ENCODE assay signal across 14 cellular contexts in genomic region chr13:20714161-20714560, GRCh38. TPM values are rescaled to one million over a fixed set of nuclear protein-coding genes. Genes with fewer than 3 reads are reported as not detected.
DNase-seq lines count a peak whose midpoint lies in the region; ATAC-seq and TF ChIP-seq lines count a peak whose summit lies in the region.
"Had no signal": no experiment of that assay in that cellular context is flagged by ENCODE, and none has a peak within 500 bp of the region (broad histone marks: within the 10 kb centered on the region; RNA-seq: fewer than 3 reads in every experiment).

No MANE protein-coding gene starts in this region.

- no peak for ATAC-seq in gastrocnemius medialis
- ATAC-seq in HG03095 (IDR thresholded peaks at IDR 0.05; ENCODE audit: unreplicated experiment) = no peak
- ATAC-seq: left colon had no signal

- H3K9me3 Mint-ChIP-seq in activated naive CD4-positive, alpha-beta T cell treated with anti-CD3 and anti-CD28 coated beads for 36 hours = no peaks in the 10 kb centered on the region
- H3K9me3 Mint-ChIP-seq: activated T-helper 1 cell treated with anti-CD3 and anti-CD28 coated beads, Interleukin-12 subunit alpha, Interleukin-12 subunit beta, Interleukin-2, Interleukin-4 antibody, amounts not matched to agents 30 ng/mL and 10 ng/mL and 1 ng/mL, durations not matched to agents 14 hours and 24 hours and 36 hours; central memory CD8-positive, alpha-beta T cell had no signal

- H3K9me3 ChIP-seq in SJSA1 (replicated peaks) = no peaks in the 10 kb centered on the region
- H3K9me3 ChIP-seq in fibroblast of lung (ENCODE audit: control insufficient read depth, insufficient read depth, low read depth, low read length) = no peaks in the 10 kb centered on the region
- no peaks in the 10 kb centered on the region for H3K9me3 ChIP-seq in gastrocnemius medialis

- no peaks in the 10 kb centered on the region for H4K20me1 ChIP-seq in fibroblast of lung (ENCODE audit: control insufficient read depth, extremely low read depth, insufficient read depth, low read length)

- H3K4me1 Mint-ChIP-seq in activated naive CD4-positive, alpha-beta T cell treated with anti-CD3 and anti-CD28 coated beads for 36 hours (ENCODE audit: low read depth) = peaks cover 5% of the 10 kb centered on the region

- DNase-seq in AG08396 (ENCODE audit: low spot score) = peak; percentile 63
- DNase-seq in SJSA1 (ENCODE audit: low read depth in 1 of 2, low spot score in 2 of 2) = peak in 1 of 2 experiments; percentile 49
- DNase-seq in fibroblast of lung (ENCODE audit: low read depth in 2 of 2) = peak; percentile 39 to 63
- DNase-seq in gastrocnemius medialis = no peak
- no peak for DNase-seq in activated naive CD4-positive, alpha-beta T cell treated with anti-CD3 and anti-CD28 coated beads for 36 hours
- DNase-seq in AML-193 (lab: John Stamatoyannopoulos, UW) = no peak
- DNase-seq in stimulated activated CD8-positive, alpha-beta memory T cell treated with anti-CD3 and anti-CD28 coated beads, Interleukin-4, amount 100 ng/mL, for 48 hours = no peak
- DNase-seq: activated CD4-positive, CD25-positive, alpha-beta regulatory T cell; left colon; MV-4-11; stimulated activated CD4-positive, alpha-beta T cell treated with anti-CD3 and anti-CD28 coated beads, Interleukin-2, amount 100 ng/mL, for 48 hours had no signal

- H3K36me3 ChIP-seq in SJSA1 = no peaks in the 10 kb centered on the region
- no peaks in the 10 kb centered on the region for H3K36me3 ChIP-seq in fibroblast of lung (ENCODE audit: control insufficient read depth, insufficient read depth, low read length)
- H3K36me3 ChIP-seq in gastrocnemius medialis = no peaks in the 10 kb centered on the region

- H3K4me1 ChIP-seq in SJSA1 (replicated peaks) (peaks cover 34% of the 10 kb centered on the region), fibroblast of lung (ENCODE audit: control insufficient read depth, extremely low read depth, insufficient read depth, low read length) (peaks cover 9% of the 10 kb centered on the region), gastrocnemius medialis (peaks cover 44 to 56% of the 10 kb centered on the region in 2 donors)

- no peaks in the 10 kb centered on the region for H3K36me3 Mint-ChIP-seq in activated naive CD4-positive, alpha-beta T cell treated with anti-CD3 and anti-CD28 coated beads for 36 hours (ENCODE audit: low read depth)

- peaks cover 8% of the 10 kb centered on the region for H3K27me3 Mint-ChIP-seq in activated naive CD4-positive, alpha-beta T cell treated with anti-CD3 and anti-CD28 coated beads for 36 hours (ENCODE audit: low read depth)

- no peak for TF ChIP-seq POLR2A in gastrocnemius medialis (IDR thresholded peaks at IDR 0.05)

- H3K4me2 ChIP-seq in fibroblast of lung (ENCODE audit: extremely low read depth, insufficient read depth, low read length) = peak overlapping the region; percentile 88

- TF ChIP-seq CTCF in fibroblast of lung (conservative IDR thresholded peaks at IDR 0.05 in 1 of 2, IDR thresholded peaks at IDR 0.05 in 1 of 2; ENCODE audit: low read depth in 1 of 2, low read length in 2 of 2) (no peak), gastrocnemius medialis (IDR thresholded peaks at IDR 0.05 in 4 of 5, conservative IDR thresholded peaks at IDR 0.05 in 1 of 5) (no peak)

- H3K4me3 ChIP-seq in SJSA1 (no peak overlapping the region), fibroblast of lung (replicated peaks in 1 of 4; ENCODE audit: control extremely low read depth in 1 of 4, insufficient read depth in 1 of 4, low read depth in 3 of 4, low read length in 4 of 4) (peak overlapping the region in 2 of 4 experiments; percentile 6 to 13), gastrocnemius medialis (peak overlapping the region in 3 of 4 donors; percentile 38 to 56 (median 47))

- intact Hi-C loops in gastrocnemius medialis (cut with DNase I; ENCODE audit: low total_unique reads) = loop anchor here (5.0 kb wide), 1 partner anchor 763 kb away; no protein-coding TSS in a partner anchor
- intact Hi-C loops in activated naive CD4-positive, alpha-beta T cell treated with anti-CD3 and anti-CD28 coated beads for 36 hours (cut with micrococcal nuclease) = no loop called here

- no peaks in the 10 kb centered on the region for H3K27me3 ChIP-seq in SJSA1 (replicated peaks)
- H3K27me3 ChIP-seq in fibroblast of lung (ENCODE audit: control insufficient read depth, insufficient read depth, low read length) = no peaks in the 10 kb centered on the region
- H3K27me3 ChIP-seq in gastrocnemius medialis = no peaks in the 10 kb centered on the region

- H3K27ac Mint-ChIP-seq in activated naive CD4-positive, alpha-beta T cell treated with anti-CD3 and anti-CD28 coated beads for 36 hours = no peak overlapping the region
- H3K27ac Mint-ChIP-seq: activated T-helper 1 cell treated with anti-CD3 and anti-CD28 coated beads, Interleukin-12 subunit alpha, Interleukin-12 subunit beta, Interleukin-2, Interleukin-4 antibody, amounts not matched to agents 30 ng/mL and 10 ng/mL and 1 ng/mL, durations not matched to agents 14 hours and 24 hours and 36 hours had no signal

- no peak overlapping the region for H3K9ac ChIP-seq in fibroblast of lung (ENCODE audit: insufficient read depth, low read length)

- H3K4me3 Mint-ChIP-seq in activated naive CD4-positive, alpha-beta T cell treated with anti-CD3 and anti-CD28 coated beads for 36 hours = no peak overlapping the region
- H3K4me3 Mint-ChIP-seq: activated T-helper 1 cell treated with anti-CD3 and anti-CD28 coated beads, Interleukin-12 subunit alpha, Interleukin-12 subunit beta, Interleukin-2, Interleukin-4 antibody, amounts not matched to agents 30 ng/mL and 10 ng/mL and 1 ng/mL, durations not matched to agents 14 hours and 24 hours and 36 hours; central memory CD8-positive, alpha-beta T cell had no signal

- in situ Hi-C loops in gastrocnemius medialis (cut with MboI; ENCODE audit: low sequenced_read_pairs in 4 of 4) = loop anchor here in 2 of 4 donors (10.0 to 25.0 kb wide), 2 partner anchors 211 to 223 kb away; no protein-coding TSS in a partner anchor

- CTCF ChIA-PET in activated naive CD4-positive, alpha-beta T cell treated with anti-CD3 and anti-CD28 coated beads for 36 hours (lab: Charles Lee) = interaction anchor here (0.6 to 2.0 kb wide), 7 partner anchors 10 to 221 kb away, joined by 3 to 13 read pairs (median 5); no protein-coding TSS in a partner anchor

- no peaks in the 10 kb centered on the region for H3K79me2 ChIP-seq in fibroblast of lung (ENCODE audit: control insufficient read depth, insufficient read depth, low read length)

- H3K27ac ChIP-seq in SJSA1 (peak overlapping the region; percentile 27), fibroblast of lung (ENCODE audit: insufficient read depth, low read length) (peak overlapping the region; percentile 54), gastrocnemius medialis (peak overlapping the region; percentile 80 to 89 (median 88))

- no peak overlapping the region for H2AFZ ChIP-seq in fibroblast of lung (ENCODE audit: low read length)

RNA-seq across cellular contexts. Expression of gene IL17D, which starts 10.7 kb away (rescaled TPM):
- total RNA-seq in SJSA1 (2014; rRNA removed; shearing (Covaris generic)) = 2.5 and 4.3 TPM in 2 replicates
- 2.3 and 3.1 TPM in 2 replicates for total RNA-seq in fibroblast of lung
- 1.2 and 1.5 TPM in 2 replicates for polyA plus RNA-seq in fibroblast of lung
- 5.9 and 6.9 TPM in 2 replicates for polyA plus RNA-seq in fibroblast of lung (2012)
- 0.43 TPM in 1 of 2 replicates, not detected in the other for polyA minus RNA-seq in fibroblast of lung (ENCODE audit: low replicate concordance)
- total RNA-seq in gastrocnemius medialis = 10 to 100 TPM in 1 of 4 donors, 1 to 10 TPM in 3; 2.2 to 14.2 (median 3.0) TPM
- total RNA-seq in activated naive CD4-positive, alpha-beta T cell treated with anti-CD3 and anti-CD28 coated beads for 36 hours = under 1 TPM in 1 of 2 experiments, not detected in 1; 0.20 TPM

RNA-seq across cellular contexts. Expression of gene EEF1AKMT1, which starts 59.6 kb away (rescaled TPM):
- total RNA-seq in SJSA1 (2014; rRNA removed; shearing (Covaris generic)) = 1.7 and 10.6 TPM in 2 replicates
- total RNA-seq in fibroblast of lung (7.6 and 9.8 TPM in 2 replicates), gastrocnemius medialis (1 to 10 TPM; 5.9 to 8.5 (median 8.0) TPM)
- polyA plus RNA-seq in fibroblast of lung = 17.7 and 18.0 TPM in 2 replicates
- 14.3 and 15.0 TPM in 2 replicates for polyA plus RNA-seq in fibroblast of lung (2012)
- 1.5 TPM in 2 replicates for polyA minus RNA-seq in fibroblast of lung (ENCODE audit: low replicate concordance)
- total RNA-seq in activated naive CD4-positive, alpha-beta T cell treated with anti-CD3 and anti-CD28 coated beads for 36 hours = 10 to 100 TPM; 15.1 to 16.5 TPM

Comparison
In these comparisons a context has a peak if more than half of its experiments do, and no peak if none do; other contexts are left out.
1. DNase-seq: peak in AG08396 (single experiment) and fibroblast of lung (2 of 2); none in gastrocnemius medialis (0 of 2), activated naive CD4-positive, alpha-beta T cell treated with anti-CD3 and anti-CD28 coated beads for 36 hours (single experiment), AML-193 (0 of 2) and stimulated activated CD8-positive, alpha-beta memory T cell treated with anti-CD3 and anti-CD28 coated beads, Interleukin-4, amount 100 ng/mL, for 48 hours (single experiment).
2. H3K27ac ChIP-seq: peak in every context shown above with its lines; median percentile 88 in gastrocnemius medialis; 54 in fibroblast of lung; 27 in SJSA1.